In genomic region chr4:67575232-67575888, GRCh38 we compare ENCODE assay signal across 9 cellular contexts. TPM values are rescaled to one million over a fixed set of nuclear protein-coding genes. Genes with fewer than 3 reads are reported as not detected.
A peak's percentile ranks its signal among the peaks of the same experiment; 100 is the strongest.
DNase-seq lines count a peak whose midpoint lies in the region; ATAC-seq, FAIRE-seq and TF ChIP-seq lines count a peak whose summit lies in the region.
"Had no signal": no experiment of that assay in that cellular context is flagged by ENCODE, and none has a peak within 500 bp of the region (broad histone marks: within the 10 kb centered on the region; RNA-seq: fewer than 3 reads in every experiment).

No MANE protein-coding gene starts in this region.

- H3K27ac Mint-ChIP-seq in natural killer cell treated with Interleukin-12 subunit alpha and Interleukin-12 subunit beta and Interleukin-15 and Interleukin-18, amount 100 ng/mL, for 72 hours = peak overlapping the region; percentile 43 to 65
- H3K27ac Mint-ChIP-seq: brain had no signal

- no peaks in the 10 kb centered on the region for H3K27me3 Mint-ChIP-seq in natural killer cell treated with Interleukin-12 subunit alpha and Interleukin-12 subunit beta and Interleukin-15 and Interleukin-18, amount 100 ng/mL, for 72 hours
- H3K27me3 Mint-ChIP-seq: brain had no signal

- no peak for FAIRE-seq in D721Med (lab: Jason Lieb, UNC)

- H3K9me3 Mint-ChIP-seq in natural killer cell treated with Interleukin-12 subunit alpha and Interleukin-12 subunit beta and Interleukin-15 and Interleukin-18, amount 100 ng/mL, for 72 hours = no peaks in the 10 kb centered on the region
- H3K9me3 Mint-ChIP-seq: brain had no signal

- peak; percentile 85 for ATAC-seq in GM21360 (IDR thresholded peaks at IDR 0.05; ENCODE audit: unreplicated experiment)
- peak; percentile 94 for ATAC-seq in HG03457 (IDR thresholded peaks at IDR 0.05; ENCODE audit: unreplicated experiment)
- ATAC-seq in natural killer cell treated with Interleukin-12 subunit alpha and Interleukin-12 subunit beta and Interleukin-15 and Interleukin-18, amount 100 ng/mL, for 72 hours = no peak

- peaks cover 11 to 22% of the 10 kb centered on the region in 2 donors for H3K4me1 Mint-ChIP-seq in natural killer cell treated with Interleukin-12 subunit alpha and Interleukin-12 subunit beta and Interleukin-15 and Interleukin-18, amount 100 ng/mL, for 72 hours (ENCODE audit: low read depth in 2 of 2)

- TF ChIP-seq CTCF in D721Med (IDR thresholded peaks at IDR 0.05; ENCODE audit: insufficient read depth, missing control alignments) = no peak

- peak overlapping the region; percentile 44 for H3K4me3 Mint-ChIP-seq in natural killer cell treated with Interleukin-12 subunit alpha and Interleukin-12 subunit beta and Interleukin-15 and Interleukin-18, amount 100 ng/mL, for 72 hours
- H3K4me3 Mint-ChIP-seq: brain had no signal

- no peaks in the 10 kb centered on the region for H3K36me3 Mint-ChIP-seq in natural killer cell treated with Interleukin-12 subunit alpha and Interleukin-12 subunit beta and Interleukin-15 and Interleukin-18, amount 100 ng/mL, for 72 hours
- H3K36me3 Mint-ChIP-seq: brain had no signal

- DNase-seq in GDM1 (lab: John Stamatoyannopoulos, UW) (peak; percentile 47), SHP77 (lab: John Stamatoyannopoulos, UW) (peak; percentile 54 to 69), SK-N-DZ (ENCODE audit: low spot score) (no peak), 8988T (no peak), D721Med (ENCODE audit: insufficient read length, low spot score) (no peak)
- DNase-seq in natural killer cell treated with Interleukin-12 subunit alpha and Interleukin-12 subunit beta and Interleukin-15 and Interleukin-18, amount 100 ng/mL, for 72 hours (ENCODE audit: low spot score) = no peak

RNA-seq across cellular contexts. Expression of gene STAP1, which starts 16.8 kb away (rescaled TPM):
- 1 to 10 TPM; 7.5 to 9.6 TPM for total RNA-seq in natural killer cell treated with Interleukin-12 subunit alpha and Interleukin-12 subunit beta and Interleukin-15 and Interleukin-18, amount 100 ng/mL, for 72 hours
- polyA plus RNA-seq in SK-N-DZ (2014; cell fraction: cytosol; rRNA removed) = not detected in 2 replicates
- not detected in 2 replicates for polyA plus RNA-seq in SK-N-DZ (2014; cell fraction: nucleus; rRNA removed)

RNA-seq across cellular contexts. Expression of gene CENPC, which starts 30.1 kb away (rescaled TPM):
- total RNA-seq in natural killer cell treated with Interleukin-12 subunit alpha and Interleukin-12 subunit beta and Interleukin-15 and Interleukin-18, amount 100 ng/mL, for 72 hours = 10 to 100 TPM; 31.5 to 43.5 TPM
- 11.6 and 11.8 TPM in 2 replicates for polyA plus RNA-seq in SK-N-DZ (2014; cell fraction: cytosol; rRNA removed)
- 25.1 and 35.4 TPM in 2 replicates for polyA plus RNA-seq in SK-N-DZ (2014; cell fraction: nucleus; rRNA removed)

Comparison
In these comparisons a context has a peak if more than half of its experiments do, and no peak if none do; other contexts are left out.
1. DNase-seq: peak in GDM1 (single experiment) and SHP77 (2 of 2); none in natural killer cell treated with Interleukin-12 subunit alpha and Interleukin-12 subunit beta and Interleukin-15 and Interleukin-18, amount 100 ng/mL, for 72 hours (single experiment), SK-N-DZ (single experiment), 8988T (single experiment) and D721Med (single experiment).
2. ATAC-seq: peak in GM21360 (single experiment) and HG03457 (single experiment); none in natural killer cell treated with Interleukin-12 subunit alpha and Interleukin-12 subunit beta and Interleukin-15 and Interleukin-18, amount 100 ng/mL, for 72 hours (0 of 2).